In the genomic region with DNA sequence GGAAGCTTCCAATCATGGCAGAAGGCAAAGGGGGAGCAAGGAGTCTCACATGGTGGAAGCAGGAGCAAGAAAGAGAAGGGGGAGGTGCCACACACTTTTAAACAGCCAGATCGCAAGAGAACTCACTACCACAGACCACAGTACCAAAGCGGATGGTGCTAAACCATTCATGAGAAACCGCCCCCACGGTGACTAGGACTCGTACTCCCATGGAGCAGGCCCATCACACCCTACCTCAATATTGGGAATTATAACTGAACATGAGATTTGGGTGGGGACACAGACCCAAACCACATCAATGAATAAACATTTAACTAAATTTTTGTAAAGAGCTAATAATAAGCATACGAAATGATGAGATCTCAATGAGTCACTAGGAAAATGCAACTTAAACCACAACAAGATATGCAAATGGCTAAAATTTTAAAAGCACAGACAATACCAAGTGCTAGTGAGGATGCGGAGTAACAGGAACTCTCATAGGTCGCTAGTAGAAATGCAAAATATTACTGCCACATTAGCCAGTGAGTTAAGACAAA, we compare ENCODE assay signal across 10 cellular contexts. TPM values are rescaled to one million over a fixed set of nuclear protein-coding genes. Genes with fewer than 3 reads are reported as not detected.
DNase-seq lines count a peak whose midpoint lies in the region; ATAC-seq and TF ChIP-seq lines count a peak whose summit lies in the region.
"Had no signal": no experiment of that assay in that cellular context is flagged by ENCODE, and none has a peak within 500 bp of the region (broad histone marks: within the 10 kb centered on the region; RNA-seq: fewer than 3 reads in every experiment).

No MANE protein-coding gene starts in this region.

- no peak for TF ChIP-seq POLR2A in transverse colon (IDR thresholded peaks at IDR 0.05)

- H3K9me3 Mint-ChIP-seq in T-helper 2 cell treated with Interferon-gamma antibody and Interleukin-4, amounts not matched to agents 5 μg/mL and 100 μg/mL, for 36 hours: no peaks in the 10 kb centered on the region
- no peaks in the 10 kb centered on the region for H3K9me3 Mint-ChIP-seq in progenitor cell of endocrine pancreas (ENCODE audit: low read depth)

- peak overlapping the region; percentile 56 for H3K4me3 Mint-ChIP-seq in T-helper 2 cell treated with Interferon-gamma antibody and Interleukin-4, amounts not matched to agents 5 μg/mL and 100 μg/mL, for 36 hours
- no peak overlapping the region for H3K4me3 Mint-ChIP-seq in progenitor cell of endocrine pancreas (ENCODE audit: low read depth)

- no peak overlapping the region for H3K9ac ChIP-seq in BLaER1
- H3K9ac ChIP-seq: parathyroid adenoma had no signal

- no peaks in the 10 kb centered on the region for H3K27me3 Mint-ChIP-seq in T-helper 2 cell treated with Interferon-gamma antibody and Interleukin-4, amounts not matched to agents 5 μg/mL and 100 μg/mL, for 36 hours (ENCODE audit: low read depth)
- H3K27me3 Mint-ChIP-seq in progenitor cell of endocrine pancreas: no peaks in the 10 kb centered on the region

- intact Hi-C loops in transverse colon (cut with DNase I; ENCODE audit: low total_unique reads): no loop called here

- H3K4me3 ChIP-seq in BLaER1 (no peak overlapping the region), transverse colon (no peak overlapping the region)
- H3K4me3 ChIP-seq in effector memory CD4-positive, alpha-beta T cell (ENCODE audit: insufficient read depth, low read depth, low read length, poor library complexity, severe bottlenecking): no peak overlapping the region

- H3K27ac ChIP-seq in BLaER1: no peak overlapping the region
- no peak overlapping the region for H3K27ac ChIP-seq in effector memory CD4-positive, alpha-beta T cell (ENCODE audit: insufficient read depth, low read length, poor library complexity, severe bottlenecking)
- H3K27ac ChIP-seq in transverse colon: no peak overlapping the region
- H3K27ac ChIP-seq: C4-2B, parathyroid adenoma had no signal

- no peak for TF ChIP-seq CTCF in transverse colon (IDR thresholded peaks at IDR 0.05)
- TF ChIP-seq CTCF in progenitor cell of endocrine pancreas (IDR thresholded peaks at IDR 0.05; ENCODE audit: unreplicated experiment): no peak

- peak overlapping the region; percentile 48 for H3K4me2 ChIP-seq in BLaER1

- peak overlapping the region; percentile 89 for H3K27ac Mint-ChIP-seq in T-helper 2 cell treated with Interferon-gamma antibody and Interleukin-4, amounts not matched to agents 5 μg/mL and 100 μg/mL, for 36 hours
- H3K27ac Mint-ChIP-seq in progenitor cell of endocrine pancreas: no peak overlapping the region

- no peak for TF ChIP-seq EP300 in transverse colon (IDR thresholded peaks at IDR 0.05; ENCODE audit: low read depth)

- 64 to 81% methylated on average over 3 to 8 of the region's 8 CpGs for WGBS in transverse colon (ENCODE audit: low coverage in 1 of 2), 2 donors

- DNase-seq in T-helper 2 cell treated with Interferon-gamma antibody and Interleukin-4, amounts not matched to agents 5 μg/mL and 100 μg/mL, for 36 hours (ENCODE audit: low spot score): peak; percentile 74
- peak; percentile 9 to 24 (median 17) for DNase-seq in effector memory CD4-positive, alpha-beta T cell
- peak; percentile 17 for DNase-seq in transverse colon
- DNase-seq in NCI-H187 (lab: John Stamatoyannopoulos, UW): no peak
- DNase-seq in progenitor cell of endocrine pancreas (ENCODE audit: low spot score, unreplicated experiment): no peak
- no peak for DNase-seq in NCI-H345 treated with DMSO at 0.1 percent for 48 hours (lab: John Stamatoyannopoulos, UW; ENCODE audit: unreplicated experiment)

- peaks cover 43% of the 10 kb centered on the region for H3K36me3 Mint-ChIP-seq in T-helper 2 cell treated with Interferon-gamma antibody and Interleukin-4, amounts not matched to agents 5 μg/mL and 100 μg/mL, for 36 hours (ENCODE audit: low read depth)
- peaks cover 22% of the 10 kb centered on the region for H3K36me3 Mint-ChIP-seq in progenitor cell of endocrine pancreas (ENCODE audit: insufficient read depth)

- H3K36me3 ChIP-seq in BLaER1 (peaks cover 64% of the 10 kb centered on the region), transverse colon (peaks cover 0 to 20% (median 6%) of the 10 kb centered on the region in 4 donors)
- peaks cover 17% of the 10 kb centered on the region for H3K36me3 ChIP-seq in effector memory CD4-positive, alpha-beta T cell (ENCODE audit: control insufficient read depth, insufficient read depth, low read length)

- H3K4me1 ChIP-seq in BLaER1 (peaks cover 75% of the 10 kb centered on the region), transverse colon (no peaks in the 10 kb centered on the region)
- H3K4me1 ChIP-seq in effector memory CD4-positive, alpha-beta T cell (ENCODE audit: control insufficient read depth, insufficient read depth, low read length, poor library complexity, severe bottlenecking): no peaks in the 10 kb centered on the region
- H3K4me1 ChIP-seq: parathyroid adenoma had no signal

- H3K4me1 Mint-ChIP-seq in T-helper 2 cell treated with Interferon-gamma antibody and Interleukin-4, amounts not matched to agents 5 μg/mL and 100 μg/mL, for 36 hours (ENCODE audit: low read depth): peaks cover 20% of the 10 kb centered on the region
- no peaks in the 10 kb centered on the region for H3K4me1 Mint-ChIP-seq in progenitor cell of endocrine pancreas (ENCODE audit: low read depth)

- in situ Hi-C loops in transverse colon (cut with MboI; ENCODE audit: low pct_ligation_motif_present in 1 of 4, low pct_unique_long_range_greater_than_20kb in 1 of 4, low sequenced_read_pairs in 3 of 4): loop anchor here in 2 of 4 donors (25.0 kb wide), 1 partner anchor 393 kb away; a partner anchor contains a TSS

- H4K20me1 ChIP-seq in BLaER1: peaks cover 99% of the 10 kb centered on the region

- H3K9me3 ChIP-seq in BLaER1 (no peaks in the 10 kb centered on the region), transverse colon (no peaks in the 10 kb centered on the region)
- no peaks in the 10 kb centered on the region for H3K9me3 ChIP-seq in effector memory CD4-positive, alpha-beta T cell (ENCODE audit: control insufficient read depth, low read length)

- peak; percentile 49 for ATAC-seq in GM21619 (IDR thresholded peaks at IDR 0.05; ENCODE audit: unreplicated experiment)

- H3K27me3 ChIP-seq in BLaER1: no peaks in the 10 kb centered on the region
- no peaks in the 10 kb centered on the region for H3K27me3 ChIP-seq in effector memory CD4-positive, alpha-beta T cell (replicated peaks; ENCODE audit: control insufficient read depth, insufficient read depth, low read length, poor library complexity, severe bottlenecking)
- H3K27me3 ChIP-seq in transverse colon: no peaks in the 10 kb centered on the region

RNA-seq across cellular contexts. Expression of a gene that starts 10.0 kb away (rescaled TPM):
- total RNA-seq in transverse colon: 100 to 1,000 TPM in 2 of 4 donors, 10 to 100 TPM in 2; 47.5 to 209 (median 117) TPM
- total RNA-seq in progenitor cell of endocrine pancreas: 49.0 and 59.3 TPM in 2 replicates

RNA-seq across cellular contexts. Expression of a gene that starts 43.9 kb away (rescaled TPM):
- 10 to 100 TPM; 18.0 to 37.6 (median 24.0) TPM for total RNA-seq in transverse colon
- total RNA-seq in progenitor cell of endocrine pancreas: 25.7 and 26.2 TPM in 2 replicates

Comparison
In these comparisons a context has a peak if more than half of its experiments do, and no peak if none do; other contexts are left out.
1. DNase-seq: peak in T-helper 2 cell treated with Interferon-gamma antibody and Interleukin-4, amounts not matched to agents 5 μg/mL and 100 μg/mL, for 36 hours (single experiment), effector memory CD4-positive, alpha-beta T cell (3 of 3) and transverse colon (single experiment); none in NCI-H187 (0 of 2), progenitor cell of endocrine pancreas (single experiment) and NCI-H345 treated with DMSO at 0.1 percent for 48 hours (single experiment).